ENCODE assay signal across 8 cellular contexts in the genomic region with DNA sequence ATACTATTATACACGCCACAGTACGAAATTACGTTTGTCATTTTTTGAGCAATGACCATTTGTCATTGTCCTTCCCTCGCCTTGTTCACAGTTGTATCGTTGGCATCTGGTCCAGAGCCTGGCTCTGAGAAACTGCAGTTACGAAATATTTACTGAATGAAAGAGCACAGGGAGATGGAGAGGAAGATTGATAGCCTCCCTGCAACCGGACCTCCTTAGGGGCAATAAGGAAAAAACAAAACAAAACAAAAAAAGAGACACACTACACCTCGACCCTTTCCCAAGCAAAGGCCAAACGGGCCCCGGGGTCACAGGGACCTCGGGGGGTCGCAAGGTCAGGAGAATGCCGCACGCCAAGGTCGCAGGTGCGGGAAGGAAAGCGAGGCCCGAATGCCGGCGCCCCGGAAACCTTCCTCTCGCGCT. TPM values are rescaled to one million over a fixed set of nuclear protein-coding genes. Genes with fewer than 3 reads are reported as not detected.
DNase-seq lines count a peak whose midpoint lies in the region; ATAC-seq lines count a peak whose summit lies in the region.

No MANE protein-coding gene starts in this region.

- peaks cover 22% of the 10 kb centered on the region for H3K4me1 Mint-ChIP-seq in T-helper 2 cell treated with Interferon-gamma antibody and Interleukin-4, amounts not matched to agents 5 μg/mL and 100 μg/mL, for 36 hours (ENCODE audit: low read depth)
- H3K4me1 Mint-ChIP-seq in activated CD4-positive, alpha-beta memory T cell treated with anti-CD3 and anti-CD28 coated beads, Interleukin-2, amount 10 ng/mL, durations not matched to agents 7 days and 5 days, result peaks cover 36% of the 10 kb centered on the region

- CTCF ChIA-PET in activated CD4-positive, alpha-beta memory T cell treated with anti-CD3 and anti-CD28 coated beads, Interleukin-2, amount 10 ng/mL, durations not matched to agents 7 days and 5 days (lab: Charles Lee), result interaction anchor here (0.6 to 2.4 kb wide), 3 partner anchors 13 to 131 kb away, joined by 3 to 9 read pairs (median 3); no protein-coding TSS in a partner anchor

- no peaks in the 10 kb centered on the region for H3K27me3 Mint-ChIP-seq in T-helper 2 cell treated with Interferon-gamma antibody and Interleukin-4, amounts not matched to agents 5 μg/mL and 100 μg/mL, for 36 hours (ENCODE audit: low read depth)
- H3K27me3 Mint-ChIP-seq in activated CD4-positive, alpha-beta memory T cell treated with anti-CD3 and anti-CD28 coated beads, Interleukin-2, amount 10 ng/mL, durations not matched to agents 7 days and 5 days, result peaks cover 3% of the 10 kb centered on the region

- peak overlapping the region; percentile 99 for H3K4me3 Mint-ChIP-seq in T-helper 2 cell treated with Interferon-gamma antibody and Interleukin-4, amounts not matched to agents 5 μg/mL and 100 μg/mL, for 36 hours
- H3K4me3 Mint-ChIP-seq in activated CD4-positive, alpha-beta memory T cell treated with anti-CD3 and anti-CD28 coated beads, Interleukin-2, amount 10 ng/mL, durations not matched to agents 7 days and 5 days, result peak overlapping the region; percentile 96

- POLR2A ChIA-PET in activated CD4-positive, alpha-beta memory T cell treated with anti-CD3 and anti-CD28 coated beads, Interleukin-2, amount 10 ng/mL, durations not matched to agents 7 days and 5 days (lab: Charles Lee), result interaction anchor here (0.6 to 1.1 kb wide), 5 partner anchors 10 to 217 kb away, joined by 3 to 4 read pairs (median 3); partner anchors contain the start of gene SLC38A7

- DNase-seq in T-helper 2 cell treated with Interferon-gamma antibody and Interleukin-4, amounts not matched to agents 5 μg/mL and 100 μg/mL, for 36 hours (ENCODE audit: low spot score), result no peak
- DNase-seq in T-helper 2 cell (no peak), Right ventricle myocardium superior (no peak), pons (ENCODE audit: low spot score) (peak; percentile 38), T-helper 9 cell (no peak)
- DNase-seq in activated CD4-positive, alpha-beta memory T cell treated with anti-CD3 and anti-CD28 coated beads, Interleukin-2, amount 10 ng/mL, durations not matched to agents 7 days and 5 days, result no peak

- no peaks in the 10 kb centered on the region for H3K9me3 Mint-ChIP-seq in T-helper 2 cell treated with Interferon-gamma antibody and Interleukin-4, amounts not matched to agents 5 μg/mL and 100 μg/mL, for 36 hours
- no peaks in the 10 kb centered on the region for H3K9me3 Mint-ChIP-seq in activated CD4-positive, alpha-beta memory T cell treated with anti-CD3 and anti-CD28 coated beads, Interleukin-2, amount 10 ng/mL, durations not matched to agents 7 days and 5 days

- intact Hi-C loops in Right ventricle myocardium superior (cut with DNase I), result no loop called here

- peak; percentile 46 for ATAC-seq in Right ventricle myocardium superior (ENCODE audit: poor library complexity)
- no peak for ATAC-seq in HG02571 (IDR thresholded peaks at IDR 0.05; ENCODE audit: unreplicated experiment)
- no peak for ATAC-seq in HG02973 (IDR thresholded peaks at IDR 0.05; ENCODE audit: unreplicated experiment)

- H3K27ac Mint-ChIP-seq in T-helper 2 cell treated with Interferon-gamma antibody and Interleukin-4, amounts not matched to agents 5 μg/mL and 100 μg/mL, for 36 hours, result peak overlapping the region; percentile 85
- peak overlapping the region; percentile 79 for H3K27ac Mint-ChIP-seq in activated CD4-positive, alpha-beta memory T cell treated with anti-CD3 and anti-CD28 coated beads, Interleukin-2, amount 10 ng/mL, durations not matched to agents 7 days and 5 days

- peaks cover 9% of the 10 kb centered on the region for H3K36me3 Mint-ChIP-seq in T-helper 2 cell treated with Interferon-gamma antibody and Interleukin-4, amounts not matched to agents 5 μg/mL and 100 μg/mL, for 36 hours (ENCODE audit: low read depth)
- H3K36me3 Mint-ChIP-seq in activated CD4-positive, alpha-beta memory T cell treated with anti-CD3 and anti-CD28 coated beads, Interleukin-2, amount 10 ng/mL, durations not matched to agents 7 days and 5 days (ENCODE audit: low read depth), result peaks cover 22% of the 10 kb centered on the region

RNA-seq across cellular contexts. Expression of gene GOT2, which starts 0.9 kb away (rescaled TPM):
- 10 to 100 TPM; 78.6 to 82.2 TPM for total RNA-seq in activated CD4-positive, alpha-beta memory T cell treated with anti-CD3 and anti-CD28 coated beads, Interleukin-2, amount 10 ng/mL, durations not matched to agents 7 days and 5 days
- total RNA-seq in Right ventricle myocardium superior, result 533 TPM

RNA-seq across cellular contexts. Expression of gene SLC38A7, which starts 48.7 kb away (rescaled TPM):
- 10 to 100 TPM; 10.5 to 11.4 TPM for total RNA-seq in activated CD4-positive, alpha-beta memory T cell treated with anti-CD3 and anti-CD28 coated beads, Interleukin-2, amount 10 ng/mL, durations not matched to agents 7 days and 5 days
- total RNA-seq in Right ventricle myocardium superior, result 35.3 TPM
